Comparison of ENCODE assay signal across 20 cellular contexts in genomic region chr7:140593583-140593982, GRCh38. TPM values are rescaled to one million over a fixed set of nuclear protein-coding genes. Genes with fewer than 3 reads are reported as not detected.
A peak's percentile ranks its signal among the peaks of the same experiment; 100 is the strongest.
DNase-seq lines count a peak whose midpoint lies in the region; ATAC-seq and TF ChIP-seq lines count a peak whose summit lies in the region.
"Had no signal": no experiment of that assay in that cellular context is flagged by ENCODE, and none has a peak within 500 bp of the region (broad histone marks: within the 10 kb centered on the region; RNA-seq: fewer than 3 reads in every experiment).

No MANE protein-coding gene starts in this region.

- CTCF ChIA-PET in activated CD8-positive, alpha-beta T cell treated with anti-CD3 and anti-CD28 coated beads for 36 hours (lab: Charles Lee): no interaction called here

- H3K27me3 Mint-ChIP-seq in activated naive CD4-positive, alpha-beta T cell treated with anti-CD3 and anti-CD28 coated beads, Interleukin-2, amount 50 U/mL, for 24 hours: peaks cover 6% of the 10 kb centered on the region
- peaks cover 7% of the 10 kb centered on the region for H3K27me3 Mint-ChIP-seq in activated CD8-positive, alpha-beta T cell treated with anti-CD3 and anti-CD28 coated beads for 36 hours
- H3K27me3 Mint-ChIP-seq in stimulated activated naive CD8-positive, alpha-beta T cell treated with anti-CD3 and anti-CD28 coated beads, Interleukin-15, amount 100 ng/mL, for 72 hours: peaks cover 22% of the 10 kb centered on the region

- H3K9me3 Mint-ChIP-seq in activated naive CD4-positive, alpha-beta T cell treated with anti-CD3 and anti-CD28 coated beads, Interleukin-2, amount 50 U/mL, for 24 hours: no peaks in the 10 kb centered on the region
- no peaks in the 10 kb centered on the region for H3K9me3 Mint-ChIP-seq in activated CD8-positive, alpha-beta T cell treated with anti-CD3 and anti-CD28 coated beads for 36 hours
- H3K9me3 Mint-ChIP-seq in stimulated activated naive CD8-positive, alpha-beta T cell treated with anti-CD3 and anti-CD28 coated beads, Interleukin-15, amount 100 ng/mL, for 72 hours: no peaks in the 10 kb centered on the region

- DNase-seq in activated naive CD4-positive, alpha-beta T cell treated with anti-CD3 and anti-CD28 coated beads, Interleukin-2, amount 50 U/mL, for 16 hours: no peak
- DNase-seq in activated CD8-positive, alpha-beta T cell treated with anti-CD3 and anti-CD28 coated beads for 36 hours: peak; percentile 45
- DNase-seq in stimulated activated naive CD8-positive, alpha-beta T cell treated with anti-CD3 and anti-CD28 coated beads, Interleukin-15, amount 100 ng/mL, for 72 hours: peak; percentile 13 to 16
- DNase-seq in mucosa of descending colon: no peak
- DNase-seq: activated CD4-positive, alpha-beta T cell treated with anti-CD3 and anti-CD28 coated beads for 36 hours; activated CD8-positive, alpha-beta memory T cell treated with anti-CD3 and anti-CD28 coated beads, Interleukin-2, amount 50 U/mL, for 4 hours; foreskin fibroblast; NCI-H1048; NCI-H774; right lobe of liver; T1000 had no signal

- TF ChIP-seq CTCF in activated CD8-positive, alpha-beta T cell treated with anti-CD3 and anti-CD28 coated beads for 36 hours (IDR thresholded peaks at IDR 0.05): no peak
- no peak for TF ChIP-seq CTCF in mucosa of descending colon (IDR thresholded peaks at IDR 0.05)

- POLR2A ChIA-PET in activated CD8-positive, alpha-beta T cell treated with anti-CD3 and anti-CD28 coated beads for 36 hours (lab: Charles Lee): interaction anchor here (0.6 kb wide), 1 partner anchor 24 kb away, joined by 4 read pairs; no protein-coding TSS in a partner anchor

- peaks cover 12% of the 10 kb centered on the region for H3K4me1 Mint-ChIP-seq in activated naive CD4-positive, alpha-beta T cell treated with anti-CD3 and anti-CD28 coated beads, Interleukin-2, amount 50 U/mL, for 24 hours
- H3K4me1 Mint-ChIP-seq in activated CD8-positive, alpha-beta T cell treated with anti-CD3 and anti-CD28 coated beads for 36 hours (ENCODE audit: low read depth): peaks cover 11% of the 10 kb centered on the region
- peaks cover 17% of the 10 kb centered on the region for H3K4me1 Mint-ChIP-seq in stimulated activated naive CD8-positive, alpha-beta T cell treated with anti-CD3 and anti-CD28 coated beads, Interleukin-15, amount 100 ng/mL, for 72 hours

- no peaks in the 10 kb centered on the region for H3K36me3 Mint-ChIP-seq in activated naive CD4-positive, alpha-beta T cell treated with anti-CD3 and anti-CD28 coated beads, Interleukin-2, amount 50 U/mL, for 24 hours
- no peaks in the 10 kb centered on the region for H3K36me3 Mint-ChIP-seq in activated CD8-positive, alpha-beta T cell treated with anti-CD3 and anti-CD28 coated beads for 36 hours (ENCODE audit: low read depth)

- H3K4me3 Mint-ChIP-seq in activated naive CD4-positive, alpha-beta T cell treated with anti-CD3 and anti-CD28 coated beads, Interleukin-2, amount 50 U/mL, for 24 hours: no peak overlapping the region
- no peak overlapping the region for H3K4me3 Mint-ChIP-seq in activated CD8-positive, alpha-beta T cell treated with anti-CD3 and anti-CD28 coated beads for 36 hours
- no peak overlapping the region for H3K4me3 Mint-ChIP-seq in stimulated activated naive CD8-positive, alpha-beta T cell treated with anti-CD3 and anti-CD28 coated beads, Interleukin-15, amount 100 ng/mL, for 72 hours
- H3K4me3 Mint-ChIP-seq: activated CD4-positive, alpha-beta T cell treated with anti-CD3 and anti-CD28 coated beads for 36 hours had no signal

- peak overlapping the region; percentile 65 for H3K27ac Mint-ChIP-seq in activated naive CD4-positive, alpha-beta T cell treated with anti-CD3 and anti-CD28 coated beads, Interleukin-2, amount 50 U/mL, for 24 hours
- H3K27ac Mint-ChIP-seq in activated CD8-positive, alpha-beta T cell treated with anti-CD3 and anti-CD28 coated beads for 36 hours: no peak overlapping the region
- no peak overlapping the region for H3K27ac Mint-ChIP-seq in stimulated activated naive CD8-positive, alpha-beta T cell treated with anti-CD3 and anti-CD28 coated beads, Interleukin-15, amount 100 ng/mL, for 72 hours
- H3K27ac Mint-ChIP-seq: activated CD4-positive, alpha-beta T cell treated with anti-CD3 and anti-CD28 coated beads for 36 hours had no signal

- H3K4me3 ChIP-seq in mucosa of descending colon: no peak overlapping the region
- H3K4me3 ChIP-seq: BLaER1 treated with 17β-estradiol and CSF1 and Interleukin-3, amounts not matched to agents 10 nM and 100 nM; HAP-1; K562; right lobe of liver had no signal

- H3K4me1 ChIP-seq in mucosa of descending colon (ENCODE audit: low read depth): no peaks in the 10 kb centered on the region
- H3K4me1 ChIP-seq: right lobe of liver had no signal

- H3K36me3 ChIP-seq in mucosa of descending colon (ENCODE audit: low read depth): no peaks in the 10 kb centered on the region
- H3K36me3 ChIP-seq: BLaER1 treated with 17β-estradiol and CSF1 and Interleukin-3, amounts not matched to agents 10 nM and 100 nM; HAP-1; right lobe of liver had no signal

- TF ChIP-seq POLR2A in GM18505 (IDR thresholded peaks at IDR 0.05; ENCODE audit: borderline replicate concordance, extremely low read depth, insufficient read depth, insufficient read length): no peak

- intact Hi-C loops in activated CD8-positive, alpha-beta T cell treated with anti-CD3 and anti-CD28 coated beads for 36 hours (cut with micrococcal nuclease): no loop called here
- intact Hi-C loops in mucosa of descending colon (cut with DNase I, micrococcal nuclease): no loop called here

- peak; percentile 81 for ATAC-seq in HG02943 (IDR thresholded peaks at IDR 0.05; ENCODE audit: low read depth, unreplicated experiment)
- ATAC-seq in activated CD8-positive, alpha-beta T cell treated with anti-CD3 and anti-CD28 coated beads for 36 hours: peak; percentile 30
- ATAC-seq in stimulated activated naive CD8-positive, alpha-beta T cell treated with anti-CD3 and anti-CD28 coated beads, Interleukin-15, amount 100 ng/mL, for 72 hours: peak; percentile 66
- no peak for ATAC-seq in GM18505 (IDR thresholded peaks at IDR 0.05; ENCODE audit: unreplicated experiment)
- ATAC-seq in HG03342 (IDR thresholded peaks at IDR 0.05; ENCODE audit: unreplicated experiment): no peak
- no peak for ATAC-seq in mucosa of descending colon
- ATAC-seq: activated CD4-positive, alpha-beta T cell treated with anti-CD3 and anti-CD28 coated beads for 36 hours; SK-N-SH treated with all-trans-retinoic acid at 6 μM for 48 hours had no signal

- H3K9me3 ChIP-seq in mucosa of descending colon: no peaks in the 10 kb centered on the region
- H3K9me3 ChIP-seq: BLaER1 treated with 17β-estradiol and CSF1 and Interleukin-3, amounts not matched to agents 10 nM and 100 nM; HAP-1; right lobe of liver had no signal

RNA-seq across cellular contexts. Expression of gene DENND2A, which starts 47.0 kb away (rescaled TPM):
- not detected for total RNA-seq in activated CD8-positive, alpha-beta T cell treated with anti-CD3 and anti-CD28 coated beads for 36 hours
- 10 to 100 TPM in 2 of 3 donors, 1 to 10 TPM in 1; 8.4 to 17.7 (median 10.1) TPM for total RNA-seq in mucosa of descending colon
- total RNA-seq: activated CD4-positive, alpha-beta T cell treated with anti-CD3 and anti-CD28 coated beads for 36 hours; K562; mononuclear cell had no signal

Comparison
In these comparisons a context has a peak if more than half of its experiments do, and no peak if none do; other contexts are left out.
1. DNase-seq: peak in activated CD8-positive, alpha-beta T cell treated with anti-CD3 and anti-CD28 coated beads for 36 hours (single experiment) and stimulated activated naive CD8-positive, alpha-beta T cell treated with anti-CD3 and anti-CD28 coated beads, Interleukin-15, amount 100 ng/mL, for 72 hours (2 of 2); none in activated naive CD4-positive, alpha-beta T cell treated with anti-CD3 and anti-CD28 coated beads, Interleukin-2, amount 50 U/mL, for 16 hours (single experiment) and mucosa of descending colon (0 of 3).
2. ATAC-seq: peak in HG02943 (single experiment), activated CD8-positive, alpha-beta T cell treated with anti-CD3 and anti-CD28 coated beads for 36 hours (single experiment) and stimulated activated naive CD8-positive, alpha-beta T cell treated with anti-CD3 and anti-CD28 coated beads, Interleukin-15, amount 100 ng/mL, for 72 hours (single experiment); none in GM18505 (single experiment), HG03342 (single experiment) and mucosa of descending colon (single experiment).
3. RNA of gene DENND2A, which starts 47.0 kb away (total RNA-seq): 8.4 to 17.7 TPM in mucosa of descending colon; not detected in activated CD8-positive, alpha-beta T cell treated with anti-CD3 and anti-CD28 coated beads for 36 hours; every median in the first group is over 4 times any median in the second.